Comparison of ENCODE assay signal across 1 cellular context in the genomic region with DNA sequence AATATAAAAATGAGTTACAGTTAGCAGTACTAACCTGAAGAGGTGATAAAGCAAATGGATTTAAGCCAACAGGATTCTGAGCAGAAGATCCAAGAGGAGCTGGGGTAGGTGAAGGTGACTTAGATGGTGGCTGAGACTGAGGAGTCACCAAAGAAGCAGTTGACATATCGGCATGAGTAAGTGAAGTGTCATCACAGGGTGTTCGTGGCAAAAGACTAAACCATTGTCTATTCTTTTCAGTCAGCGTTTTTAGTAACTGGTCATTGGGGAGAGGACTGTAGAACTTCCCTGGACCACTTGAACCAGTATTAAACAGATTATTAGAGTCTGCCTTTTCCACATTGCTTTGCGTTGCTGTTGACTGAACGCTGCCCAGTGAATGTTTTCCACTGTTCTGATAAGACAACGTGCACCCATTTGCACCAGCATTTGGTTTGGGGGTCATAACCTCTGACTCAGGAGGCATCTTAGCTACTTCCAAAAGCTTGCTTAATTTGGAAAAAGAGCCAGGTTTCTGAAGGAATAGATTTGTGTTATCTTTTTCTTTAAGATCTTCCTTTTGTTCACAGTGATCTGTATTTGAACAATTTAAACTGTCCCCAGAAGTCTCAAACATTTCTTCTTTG.
TF ChIP-seq lines count a peak whose summit lies in the region.

No MANE protein-coding gene starts in this region.

TF ChIP-seq in GM12878, 131 proteins besides CTCF, POLR2A, EP300 and RAD21:
- no peak for TF ChIP-seq BHLHE40 (IDR thresholded peaks at IDR 0.05; ENCODE audit: borderline replicate concordance in 1 of 2, low read depth in 2 of 2, low read length in 1 of 2)
- no peak for TF ChIP-seq HCFC1 (IDR thresholded peaks at IDR 0.05; ENCODE audit: low read length)
- no peak for TF ChIP-seq SRF (IDR thresholded peaks at IDR 0.05; ENCODE audit: low read depth in 2 of 2, low read length in 2 of 2)
- no peak for TF ChIP-seq ZNF622 (IDR thresholded peaks at IDR 0.05)
- TF ChIP-seq, protein P1, sequence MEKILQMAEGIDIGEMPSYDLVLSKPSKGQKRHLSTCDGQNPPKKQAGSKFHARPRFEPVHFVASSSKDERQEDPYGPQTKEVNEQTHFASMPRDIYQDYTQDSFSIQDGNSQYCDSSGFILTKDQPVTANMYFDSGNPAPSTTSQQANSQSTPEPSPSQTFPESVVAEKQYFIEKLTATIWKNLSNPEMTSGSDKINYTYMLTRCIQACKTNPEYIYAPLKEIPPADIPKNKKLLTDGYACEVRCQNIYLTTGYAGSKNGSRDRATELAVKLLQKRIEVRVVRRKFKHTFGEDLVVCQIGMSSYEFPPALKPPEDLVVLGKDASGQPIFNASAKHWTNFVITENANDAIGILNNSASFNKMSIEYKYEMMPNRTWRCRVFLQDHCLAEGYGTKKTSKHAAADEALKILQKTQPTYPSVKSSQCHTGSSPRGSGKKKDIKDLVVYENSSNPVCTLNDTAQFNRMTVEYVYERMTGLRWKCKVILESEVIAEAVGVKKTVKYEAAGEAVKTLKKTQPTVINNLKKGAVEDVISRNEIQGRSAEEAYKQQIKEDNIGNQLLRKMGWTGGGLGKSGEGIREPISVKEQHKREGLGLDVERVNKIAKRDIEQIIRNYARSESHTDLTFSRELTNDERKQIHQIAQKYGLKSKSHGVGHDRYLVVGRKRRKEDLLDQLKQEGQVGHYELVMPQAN (conservative IDR thresholded peaks at IDR 0.05): no peak
- TF ChIP-seq YY1 (IDR thresholded peaks at IDR 0.05; ENCODE audit: low read depth, low read length): no peak
- TF ChIP-seq, protein P2, sequence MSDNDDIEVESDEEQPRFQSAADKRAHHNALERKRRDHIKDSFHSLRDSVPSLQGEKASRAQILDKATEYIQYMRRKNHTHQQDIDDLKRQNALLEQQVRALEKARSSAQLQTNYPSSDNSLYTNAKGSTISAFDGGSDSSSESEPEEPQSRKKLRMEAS (IDR thresholded peaks at IDR 0.05; ENCODE audit: low read depth, low read length): no peak
- no peak for TF ChIP-seq EED (IDR thresholded peaks at IDR 0.05; ENCODE audit: low read depth)
- TF ChIP-seq TBL1XR1 (IDR thresholded peaks at IDR 0.05; ENCODE audit: low read depth, low read length): no peak
- TF ChIP-seq KAT2A (conservative IDR thresholded peaks at IDR 0.05; ENCODE audit: control insufficient read depth, low read depth, low read length): no peak
- no peak for TF ChIP-seq SREBF2 (IDR thresholded peaks at IDR 0.05; ENCODE audit: low read length)
